13 cellular contexts compared by ENCODE assay signal in genomic region chr5:34957299-34957698, GRCh38. TPM values are rescaled to one million over a fixed set of nuclear protein-coding genes. Genes with fewer than 3 reads are reported as not detected.
DNase-seq lines count a peak whose midpoint lies in the region; ATAC-seq and TF ChIP-seq lines count a peak whose summit lies in the region.
"Had no signal": no experiment of that assay in that cellular context is flagged by ENCODE, and none has a peak within 500 bp of the region (broad histone marks: within the 10 kb centered on the region; RNA-seq: fewer than 3 reads in every experiment).

No MANE protein-coding gene starts in this region.

- no peak overlapping the region for H3K4me3 ChIP-seq in AG04449 (ENCODE audit: low read depth, low read length)
- no peak overlapping the region for H3K4me3 ChIP-seq in GM23248
- no peak overlapping the region for H3K4me3 ChIP-seq in choroid plexus epithelial cell (ENCODE audit: low read depth, low read length)

- H3K9ac ChIP-seq in GM23248 = peak overlapping the region; percentile 4; the same call in 1 of the 2 replicates

- H3K4me2 ChIP-seq in GM23248 (ENCODE audit: unreplicated experiment) = no peak overlapping the region

- peaks cover 23% of the 10 kb centered on the region for H3K36me3 ChIP-seq in GM23248 (ENCODE audit: low read depth)

- no peaks in the 10 kb centered on the region for H3K79me2 ChIP-seq in GM23248 (ENCODE audit: insufficient read depth)

- H3K9me3 ChIP-seq in GM23248 (ENCODE audit: low read depth) = no peaks in the 10 kb centered on the region

- H3K4me1 ChIP-seq in GM23248 (ENCODE audit: insufficient read depth) = peaks cover 21% of the 10 kb centered on the region

- in situ Hi-C loops in GM23248 (cut with MboI) = no loop called here

- no peaks in the 10 kb centered on the region for H3K27me3 ChIP-seq in GM23248 (replicated peaks; ENCODE audit: insufficient read depth)

- POLR2A ChIA-PET in AG04449 (lab: Yijun Ruan, JAX) = no interaction called here

- no peak for TF ChIP-seq CTCF in AG04449 (IDR thresholded peaks at IDR 0.05; ENCODE audit: insufficient read depth, low read length, missing control alignments)
- no peak for TF ChIP-seq CTCF in choroid plexus epithelial cell (conservative IDR thresholded peaks at IDR 0.05; ENCODE audit: low read depth, low read length)

- H2AFZ ChIP-seq in GM23248 = no peak overlapping the region

- CTCF ChIA-PET in AG04449 (lab: Yijun Ruan, JAX) = interaction anchor here (0.7 to 7.4 kb wide), 12 partner anchors 10 to 225 kb away, joined by 3 to 72 read pairs (median 5); no protein-coding TSS in a partner anchor

- no peaks in the 10 kb centered on the region for H3K9me2 ChIP-seq in GM23248 (ENCODE audit: insufficient read depth)

- DNase-seq in AG04449 (ENCODE audit: low read depth, low spot score) = peak; percentile 9
- DNase-seq in GM23248 = peak; percentile 22
- DNase-seq in choroid plexus epithelial cell (ENCODE audit: low read depth) = peak; percentile 46
- DNase-seq in left lobe of liver (ENCODE audit: low spot score) = no peak
- DNase-seq in amniotic stem cell (lab: John Stamatoyannopoulos, UW) = no peak
- no peak for DNase-seq in DMS53 (lab: John Stamatoyannopoulos, UW)
- DNase-seq in iPS-NIHi11 (ENCODE audit: low spot score) = no peak
- DNase-seq: CD4-positive, CD25-positive, alpha-beta regulatory T cell; DMS79; GDM1; NCI-H1417 treated with DMSO at 0.1 percent for 48 hours; RPMI8226 had no signal

- peaks cover 30% of the 10 kb centered on the region for H3F3A ChIP-seq in GM23248 (ENCODE audit: insufficient read depth)

- peak; percentile 69 for ATAC-seq in left lobe of liver
- no peak for ATAC-seq in GM21360 (IDR thresholded peaks at IDR 0.05; ENCODE audit: unreplicated experiment)

- no peaks in the 10 kb centered on the region for H4K20me1 ChIP-seq in GM23248 (ENCODE audit: insufficient read depth)

- peak overlapping the region; percentile 31 for H3K27ac ChIP-seq in GM23248

RNA-seq across cellular contexts. Expression of gene DNAJC21, which starts 27.9 kb away (rescaled TPM):
- total RNA-seq in GM23248 (2014; rRNA removed; shearing (Covaris generic)) = 26.2 and 30.4 TPM in 2 replicates
- 15.3 and 15.5 TPM in 2 replicates for polyA plus RNA-seq in GM23248 (2016; fragmentation: Nextera tagmentation; extraction: Ambion mirVana)
- 18.5 TPM for total RNA-seq in left lobe of liver

RNA-seq across cellular contexts. Expression of gene BRIX1, which starts 41.8 kb away (rescaled TPM):
- total RNA-seq in GM23248 (2014; rRNA removed; shearing (Covaris generic)) = 22.5 and 39.7 TPM in 2 replicates
- polyA plus RNA-seq in GM23248 (2016; fragmentation: Nextera tagmentation; extraction: Ambion mirVana) = 45.8 and 49.6 TPM in 2 replicates
- 4.6 TPM for total RNA-seq in left lobe of liver

RNA-seq across cellular contexts. Expression of gene RAD1, which starts 42.0 kb away (rescaled TPM):
- total RNA-seq in GM23248 (2014; rRNA removed; shearing (Covaris generic)) = 26.3 and 42.9 TPM in 2 replicates
- 53.6 and 56.4 TPM in 2 replicates for polyA plus RNA-seq in GM23248 (2016; fragmentation: Nextera tagmentation; extraction: Ambion mirVana)
- 5.7 TPM for total RNA-seq in left lobe of liver

Comparison
In these comparisons a context has a peak if more than half of its experiments do, and no peak if none do; other contexts are left out.
1. DNase-seq: peak in AG04449 (single experiment), GM23248 (single experiment) and choroid plexus epithelial cell (single experiment); none in left lobe of liver (single experiment), amniotic stem cell (single experiment), DMS53 (single experiment) and iPS-NIHi11 (single experiment).